Comparison of ENCODE assay signal across 20 cellular contexts in genomic region chr11:61067782-61068181, GRCh38. TPM values are rescaled to one million over a fixed set of nuclear protein-coding genes. Genes with fewer than 3 reads are reported as not detected.
DNase-seq lines count a peak whose midpoint lies in the region; ATAC-seq lines count a peak whose summit lies in the region.
"Had no signal": no experiment of that assay in that cellular context is flagged by ENCODE, and none has a peak within 500 bp of the region (broad histone marks: within the 10 kb centered on the region; RNA-seq: fewer than 3 reads in every experiment).

No MANE protein-coding gene starts in this region.

- no peaks in the 10 kb centered on the region for H3K9me3 ChIP-seq in HAP-1
- H3K9me3 ChIP-seq: BLaER1 treated with 17β-estradiol and CSF1 and Interleukin-3, amounts not matched to agents 10 nM and 100 nM had no signal

- CTCF ChIA-PET in activated CD8-positive, alpha-beta memory T cell treated with anti-CD3 and anti-CD28 coated beads, Interleukin-2, amount 10 ng/mL, durations not matched to agents 7 days and 5 days (lab: Charles Lee): interaction anchor here (0.8 to 3.6 kb wide), 8 partner anchors 8 to 156 kb away, joined by 3 to 16 read pairs (median 3); partner anchors contain the start of gene CD5

- H3K4me1 Mint-ChIP-seq in activated CD8-positive, alpha-beta memory T cell treated with anti-CD3 and anti-CD28 coated beads, Interleukin-2, amount 10 ng/mL, durations not matched to agents 7 days and 5 days: peaks cover 73% of the 10 kb centered on the region
- H3K4me1 Mint-ChIP-seq in dendritic cell treated with granulocyte-macrophage colony-stimulating factor and Interleukin-4, amounts not matched to agents 40 ng/mL and 50 ng/mL, for 4 days (ENCODE audit: low read depth): peaks cover 71% of the 10 kb centered on the region
- peaks cover 56 to 88% of the 10 kb centered on the region in 2 donors for H3K4me1 Mint-ChIP-seq in stimulated activated naive B cell treated with anti-CD40 and anti-IgM and Interleukin-4, amounts not matched to agents 10 μg/mL and 1 μg/mL and 100 μg/mL, for 72 hours

- ATAC-seq in activated CD8-positive, alpha-beta memory T cell treated with anti-CD3 and anti-CD28 coated beads, Interleukin-2, amount 10 ng/mL, durations not matched to agents 7 days and 5 days: no peak
- no peak for ATAC-seq in stimulated activated naive B cell treated with anti-CD40 and anti-IgM and Interleukin-4, amounts not matched to agents 10 μg/mL and 1 μg/mL and 100 μg/mL, for 72 hours (replicated peaks)
- ATAC-seq: activated CD8-positive, alpha-beta T cell treated with anti-CD3 and anti-CD28 coated beads for 36 hours; GM23338; left ventricle myocardium superior had no signal

- intact Hi-C loops in dendritic cell treated with granulocyte-macrophage colony-stimulating factor and Interleukin-4, amounts not matched to agents 40 ng/mL and 50 ng/mL, for 4 days (cut with micrococcal nuclease): no loop called here

- in situ Hi-C loops in HAP-1 (cut with MboI; ENCODE audit: low sequenced_read_pairs): no loop called here

- no peaks in the 10 kb centered on the region for H3K27me3 ChIP-seq in HAP-1 (ENCODE audit: low read depth)
- H3K27me3 ChIP-seq: BLaER1 treated with 17β-estradiol and CSF1 and Interleukin-3, amounts not matched to agents 10 nM and 100 nM had no signal

- H3K27ac Mint-ChIP-seq in activated CD8-positive, alpha-beta memory T cell treated with anti-CD3 and anti-CD28 coated beads, Interleukin-2, amount 10 ng/mL, durations not matched to agents 7 days and 5 days: no peak overlapping the region
- H3K27ac Mint-ChIP-seq in dendritic cell treated with granulocyte-macrophage colony-stimulating factor and Interleukin-4, amounts not matched to agents 40 ng/mL and 50 ng/mL, for 4 days: peak overlapping the region; percentile 5
- peak overlapping the region; percentile 59 for H3K27ac Mint-ChIP-seq in stimulated activated naive B cell treated with anti-CD40 and anti-IgM and Interleukin-4, amounts not matched to agents 10 μg/mL and 1 μg/mL and 100 μg/mL, for 72 hours
- H3K27ac Mint-ChIP-seq: activated CD8-positive, alpha-beta T cell treated with anti-CD3 and anti-CD28 coated beads for 36 hours; GM23338 had no signal

- H3K4me3 Mint-ChIP-seq in activated CD8-positive, alpha-beta memory T cell treated with anti-CD3 and anti-CD28 coated beads, Interleukin-2, amount 10 ng/mL, durations not matched to agents 7 days and 5 days: no peak overlapping the region
- H3K4me3 Mint-ChIP-seq in dendritic cell treated with granulocyte-macrophage colony-stimulating factor and Interleukin-4, amounts not matched to agents 40 ng/mL and 50 ng/mL, for 4 days: no peak overlapping the region
- H3K4me3 Mint-ChIP-seq in stimulated activated naive B cell treated with anti-CD40 and anti-IgM and Interleukin-4, amounts not matched to agents 10 μg/mL and 1 μg/mL and 100 μg/mL, for 72 hours: no peak overlapping the region
- H3K4me3 Mint-ChIP-seq: activated CD8-positive, alpha-beta T cell treated with anti-CD3 and anti-CD28 coated beads for 36 hours; GM23338 had no signal

- DNase-seq in activated CD8-positive, alpha-beta memory T cell treated with anti-CD3 and anti-CD28 coated beads, Interleukin-2, amount 50 U/mL, for 48 hours: peak; percentile 42
- DNase-seq in activated CD8-positive, alpha-beta memory T cell treated with anti-CD3 and anti-CD28 coated beads, Interleukin-2, amount 10 ng/mL, durations not matched to agents 7 days and 5 days: no peak
- DNase-seq in NCI-H82 treated with DMSO at 0.1 percent for 48 hours (lab: John Stamatoyannopoulos, UW; ENCODE audit: unreplicated experiment): peak; percentile 28
- DNase-seq in stimulated activated naive B cell treated with anti-CD40 and anti-IgM and Interleukin-4, amounts not matched to agents 10 μg/mL and 1 μg/mL and 100 μg/mL, for 72 hours: no peak
- DNase-seq in SHP77 treated with DMSO at 0.1 percent for 48 hours (lab: John Stamatoyannopoulos, UW): no peak
- no peak for DNase-seq in GM19240 (ENCODE audit: insufficient read length, low spot score)
- no peak for DNase-seq in HAP-1 (ENCODE audit: low spot score in 2 of 2)
- DNase-seq: activated CD8-positive, alpha-beta T cell treated with anti-CD3 and anti-CD28 coated beads for 36 hours; dermis blood vessel endothelial cell; GDM1; left ventricle myocardium superior; NCI-H1092 treated with DMSO at 0.1 percent for 48 hours; NCI-H2081 treated with DMSO at 0.1 percent for 48 hours; NCI-H510A; SW 1271 had no signal

- no peaks in the 10 kb centered on the region for H3K36me3 ChIP-seq in HAP-1 (replicated peaks)
- H3K36me3 ChIP-seq: BLaER1 treated with 17β-estradiol and CSF1 and Interleukin-3, amounts not matched to agents 10 nM and 100 nM had no signal

- peaks cover 7% of the 10 kb centered on the region for H3K4me1 ChIP-seq in HAP-1

- no peaks in the 10 kb centered on the region for H3K9me3 Mint-ChIP-seq in activated CD8-positive, alpha-beta memory T cell treated with anti-CD3 and anti-CD28 coated beads, Interleukin-2, amount 10 ng/mL, durations not matched to agents 7 days and 5 days (ENCODE audit: low read depth)
- H3K9me3 Mint-ChIP-seq in dendritic cell treated with granulocyte-macrophage colony-stimulating factor and Interleukin-4, amounts not matched to agents 40 ng/mL and 50 ng/mL, for 4 days: no peaks in the 10 kb centered on the region
- H3K9me3 Mint-ChIP-seq in stimulated activated naive B cell treated with anti-CD40 and anti-IgM and Interleukin-4, amounts not matched to agents 10 μg/mL and 1 μg/mL and 100 μg/mL, for 72 hours: peaks cover 0 to 3% of the 10 kb centered on the region in 2 donors
- H3K9me3 Mint-ChIP-seq: activated CD8-positive, alpha-beta T cell treated with anti-CD3 and anti-CD28 coated beads for 36 hours; GM23338 had no signal

- H3K36me3 Mint-ChIP-seq in activated CD8-positive, alpha-beta memory T cell treated with anti-CD3 and anti-CD28 coated beads, Interleukin-2, amount 10 ng/mL, durations not matched to agents 7 days and 5 days: peaks cover 8% of the 10 kb centered on the region
- no peaks in the 10 kb centered on the region for H3K36me3 Mint-ChIP-seq in dendritic cell treated with granulocyte-macrophage colony-stimulating factor and Interleukin-4, amounts not matched to agents 40 ng/mL and 50 ng/mL, for 4 days (ENCODE audit: low read depth)
- peaks cover 49 to 76% of the 10 kb centered on the region in 2 donors for H3K36me3 Mint-ChIP-seq in stimulated activated naive B cell treated with anti-CD40 and anti-IgM and Interleukin-4, amounts not matched to agents 10 μg/mL and 1 μg/mL and 100 μg/mL, for 72 hours

- no peak overlapping the region for H3K4me3 ChIP-seq in HAP-1
- H3K4me3 ChIP-seq: BLaER1 treated with 17β-estradiol and CSF1 and Interleukin-3, amounts not matched to agents 10 nM and 100 nM; GM23338; smooth muscle cell had no signal

- no peaks in the 10 kb centered on the region for H3K27me3 Mint-ChIP-seq in activated CD8-positive, alpha-beta memory T cell treated with anti-CD3 and anti-CD28 coated beads, Interleukin-2, amount 10 ng/mL, durations not matched to agents 7 days and 5 days
- peaks cover 12% of the 10 kb centered on the region for H3K27me3 Mint-ChIP-seq in dendritic cell treated with granulocyte-macrophage colony-stimulating factor and Interleukin-4, amounts not matched to agents 40 ng/mL and 50 ng/mL, for 4 days
- H3K27me3 Mint-ChIP-seq in stimulated activated naive B cell treated with anti-CD40 and anti-IgM and Interleukin-4, amounts not matched to agents 10 μg/mL and 1 μg/mL and 100 μg/mL, for 72 hours: no peaks in the 10 kb centered on the region
- H3K27me3 Mint-ChIP-seq: activated CD8-positive, alpha-beta T cell treated with anti-CD3 and anti-CD28 coated beads for 36 hours had no signal

RNA-seq across cellular contexts. Expression of gene CD5, which starts 34.5 kb away (rescaled TPM):
- 100 to 1,000 TPM; 134 to 152 TPM for total RNA-seq in activated CD8-positive, alpha-beta memory T cell treated with anti-CD3 and anti-CD28 coated beads, Interleukin-2, amount 10 ng/mL, durations not matched to agents 7 days and 5 days
- total RNA-seq: dermis blood vessel endothelial cell, fibroblast of villous mesenchyme, GM23338, smooth muscle cell had no signal

Comparison
In these comparisons a context has a peak if more than half of its experiments do, and no peak if none do; other contexts are left out.
1. DNase-seq: peak in activated CD8-positive, alpha-beta memory T cell treated with anti-CD3 and anti-CD28 coated beads, Interleukin-2, amount 50 U/mL, for 48 hours (single experiment) and NCI-H82 treated with DMSO at 0.1 percent for 48 hours (single experiment); none in activated CD8-positive, alpha-beta memory T cell treated with anti-CD3 and anti-CD28 coated beads, Interleukin-2, amount 10 ng/mL, durations not matched to agents 7 days and 5 days (single experiment), stimulated activated naive B cell treated with anti-CD40 and anti-IgM and Interleukin-4, amounts not matched to agents 10 μg/mL and 1 μg/mL and 100 μg/mL, for 72 hours (single experiment), SHP77 treated with DMSO at 0.1 percent for 48 hours (single experiment), GM19240 (single experiment) and HAP-1 (0 of 2).